Comparison of ENCODE assay signal across 17 cellular contexts in the genomic region with DNA sequence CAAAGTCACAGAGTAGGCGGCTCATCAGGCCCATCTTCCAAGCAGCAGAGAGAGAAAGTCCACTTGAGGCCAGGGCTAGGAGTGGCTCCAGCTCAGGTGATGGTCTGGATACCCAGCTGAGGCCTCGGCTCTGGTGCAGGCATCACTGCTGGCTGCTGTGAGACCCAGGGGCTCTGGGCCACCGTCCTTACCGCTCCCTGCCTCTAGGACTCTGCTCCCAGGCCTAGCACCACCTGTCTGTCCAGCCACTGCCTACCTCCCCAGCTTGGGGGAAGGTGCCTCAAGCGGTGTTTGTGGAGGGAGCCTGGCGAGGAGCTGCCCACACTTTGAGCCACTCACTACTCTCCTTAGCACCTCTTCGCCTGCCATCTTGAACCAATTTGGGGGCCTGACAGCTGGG. TPM values are rescaled to one million over a fixed set of nuclear protein-coding genes. Genes with fewer than 3 reads are reported as not detected.
DNase-seq lines count a peak whose midpoint lies in the region; ATAC-seq, FAIRE-seq and TF ChIP-seq lines count a peak whose summit lies in the region.
"Had no signal": no experiment of that assay in that cellular context is flagged by ENCODE, and none has a peak within 500 bp of the region (broad histone marks: within the 10 kb centered on the region; RNA-seq: fewer than 3 reads in every experiment).

No MANE protein-coding gene starts in this region.

- peak overlapping the region; percentile 64 for H2AK5ac ChIP-seq in neuronal stem cell (ENCODE audit: low read depth, low read length)

- DNase-seq in HCT116 (ENCODE audit: low read depth, low spot score) (no peak), Panc1 (ENCODE audit: low read depth, low spot score) (no peak), neuronal stem cell (ENCODE audit: low spot score) (no peak), medulla oblongata (ENCODE audit: extremely low spot score) (no peak), kidney (no peak)
- DNase-seq: BE2C; CD4-positive, alpha-beta memory T cell; DMS79; GOT3; H9; IMR-90 had no signal

- no peak overlapping the region for H3K14ac ChIP-seq in neuronal stem cell (ENCODE audit: low read length)

- H3K27me3 ChIP-seq in HCT116 (ENCODE audit: insufficient read depth, low read length) (no peaks in the 10 kb centered on the region), Panc1 (ENCODE audit: control insufficient read depth, insufficient read depth, low read length) (no peaks in the 10 kb centered on the region), ectodermal cell (ENCODE audit: control insufficient read depth, insufficient read depth, low read length, poor library complexity, severe bottlenecking) (no peaks in the 10 kb centered on the region), neuronal stem cell (ENCODE audit: control insufficient read depth in 3 of 3, insufficient read depth in 3 of 3, low read depth in 1 of 3, low read length in 3 of 3) (peaks cover 0 to 31% (median 0%) of the 10 kb centered on the region in 3 experiments)
- H3K27me3 ChIP-seq: BE2C had no signal

- peak overlapping the region; percentile 73 for H2BK5ac ChIP-seq in neuronal stem cell (ENCODE audit: low read length)

- in situ Hi-C loops in Panc1 (cut with HindIII; ENCODE audit: low pct_unique_long_range_greater_than_20kb, low sequenced_read_pairs) = no loop called here

- ATAC-seq in HCT116 (peak; percentile 69), Panc1 (0 out of 2 replicates have a peak, but pooled peaks have one; percentile 32)

- H4K20me1 ChIP-seq in HCT116 (ENCODE audit: insufficient read depth) = no peaks in the 10 kb centered on the region

- no peaks in the 10 kb centered on the region for H3K36me3 ChIP-seq in HCT116 (ENCODE audit: control insufficient read depth in 1 of 2, insufficient read depth in 2 of 2, low read length in 2 of 2)
- no peaks in the 10 kb centered on the region for H3K36me3 ChIP-seq in Panc1 (ENCODE audit: control insufficient read depth, insufficient read depth, low read length)
- no peaks in the 10 kb centered on the region for H3K36me3 ChIP-seq in ectodermal cell (ENCODE audit: control insufficient read depth, insufficient read depth, low read length)
- H3K36me3 ChIP-seq in neuronal stem cell (replicated peaks in 1 of 2; ENCODE audit: control insufficient read depth in 2 of 2, insufficient read depth in 2 of 2, low read length in 2 of 2) = no peaks in the 10 kb centered on the region
- peaks cover 0 to 2% of the 10 kb centered on the region in 2 donors for H3K36me3 ChIP-seq in kidney (ENCODE audit: control insufficient read depth in 1 of 2, insufficient read depth in 2 of 2, low read length in 2 of 2)
- H3K36me3 ChIP-seq: BE2C had no signal

- intact Hi-C loops in HCT116 (cut with micrococcal nuclease) (no loop called here), Panc1 (cut with micrococcal nuclease; ENCODE audit: unreplicated experiment) (no loop called here), kidney (cut with DNase I) (no loop called here)

- H3K4me3 ChIP-seq in HCT116 (replicated peaks in 1 of 2; ENCODE audit: low read depth in 1 of 2, low read length in 2 of 2) (no peak overlapping the region), Panc1 (ENCODE audit: low read depth in 2 of 2, low read length in 2 of 2) (no peak overlapping the region), ectodermal cell (ENCODE audit: insufficient read depth, low read depth, low read length) (no peak overlapping the region), neuronal stem cell (ENCODE audit: low read length in 2 of 2) (no peak overlapping the region), kidney (ENCODE audit: low read length in 2 of 2) (no peak overlapping the region)
- H3K4me3 ChIP-seq: A549 had no signal

- no peak for TF ChIP-seq RAD21 in HCT116 (IDR thresholded peaks at IDR 0.05; ENCODE audit: low read depth)

- RAD21 ChIA-PET in HCT116 (lab: Charles Lee; ENCODE audit: low non-redundant PET in 1 of 2, low total read pairs in 2 of 2, uncharacterized antibody in 2 of 2, unreplicated experiment in 2 of 2) = no interaction called here

- H2BK120ac ChIP-seq in neuronal stem cell (ENCODE audit: low read depth, low read length) = peak overlapping the region; percentile 32

- no peak overlapping the region for H2BK15ac ChIP-seq in neuronal stem cell (ENCODE audit: low read length)

- no peak overlapping the region for H4K8ac ChIP-seq in neuronal stem cell (ENCODE audit: low read depth, low read length)

- TF ChIP-seq POLR2A in HCT116 (IDR thresholded peaks at IDR 0.05; ENCODE audit: borderline replicate concordance, extremely low read depth, insufficient read depth, insufficient read length) = no peak

- BruUV-seq in HCT116 (replicated peaks; lab: Mats Ljungman, UMichigan) = no TSS peak
- BruUV-seq in Panc1 (replicated peaks; lab: Mats Ljungman, UMichigan) = no TSS peak

- H3K9me3 ChIP-seq in HCT116 (ENCODE audit: control insufficient read depth in 1 of 2, insufficient read depth in 1 of 2, low read depth in 1 of 2, low read length in 2 of 2) = no peaks in the 10 kb centered on the region
- H3K9me3 ChIP-seq in Panc1 (ENCODE audit: control insufficient read depth, insufficient read depth, low read depth, low read length) = no peaks in the 10 kb centered on the region
- no peaks in the 10 kb centered on the region for H3K9me3 ChIP-seq in ectodermal cell (ENCODE audit: control insufficient read depth, low read length)
- H3K9me3 ChIP-seq in neuronal stem cell (replicated peaks in 1 of 2; ENCODE audit: control insufficient read depth in 2 of 2, insufficient read depth in 1 of 2, low read depth in 1 of 2, low read length in 2 of 2) = no peaks in the 10 kb centered on the region
- no peaks in the 10 kb centered on the region for H3K9me3 ChIP-seq in kidney (ENCODE audit: control insufficient read depth in 1 of 2, low read length in 2 of 2)
- H3K9me3 ChIP-seq: A549, BE2C had no signal

- H3K4me1 ChIP-seq in HCT116 (ENCODE audit: control insufficient read depth in 1 of 2, insufficient read depth in 2 of 2, low read length in 2 of 2) = no peaks in the 10 kb centered on the region
- H3K4me1 ChIP-seq in Panc1 (ENCODE audit: control insufficient read depth, insufficient read depth, low read length) = no peaks in the 10 kb centered on the region; the same call in 1 of the 2 replicates
- H3K4me1 ChIP-seq in ectodermal cell (ENCODE audit: control insufficient read depth, insufficient read depth, low read length) = peaks cover 13% of the 10 kb centered on the region
- peaks cover 0 to 12% of the 10 kb centered on the region in 2 donors for H3K4me1 ChIP-seq in neuronal stem cell (ENCODE audit: control insufficient read depth in 2 of 2, insufficient read depth in 1 of 2, low read depth in 1 of 2, low read length in 2 of 2)
- H3K4me1 ChIP-seq in kidney (ENCODE audit: control insufficient read depth in 1 of 2, insufficient read depth in 1 of 2, low read depth in 1 of 2, low read length in 2 of 2) = peaks cover 0 to 11% of the 10 kb centered on the region in 2 donors
- H3K4me1 ChIP-seq: BE2C had no signal

- WGBS in ectodermal cell, 2 experiments = 89 to 92% methylated on average over 7 of the region's 7 CpGs
- WGBS in neuronal stem cell (ENCODE audit: extremely low coverage in 2 of 2, insufficient read length in 2 of 2, insufficient replicate concordance in 1 of 2), 2 donors = no CpG with 5 or more reads among the region's 7 CpGs

- peak overlapping the region; percentile 33 for H3K18ac ChIP-seq in neuronal stem cell (ENCODE audit: low read length)

- H4K91ac ChIP-seq in neuronal stem cell (ENCODE audit: low read depth, low read length, poor library complexity) = no peak overlapping the region

- H3K23ac ChIP-seq in neuronal stem cell (ENCODE audit: low read depth, low read length, poor library complexity) = peak overlapping the region; percentile 62

- H3K27ac ChIP-seq in HCT116 (ENCODE audit: low read depth, low read length) (no peak overlapping the region), Panc1 (ENCODE audit: low read length) (no peak overlapping the region), ectodermal cell (ENCODE audit: insufficient read depth, low read depth, low read length, poor library complexity, severe bottlenecking) (peak overlapping the region; percentile 55), neuronal stem cell (replicated peaks; ENCODE audit: low read length) (no peak overlapping the region), kidney (ENCODE audit: low read depth in 2 of 2, low read length in 2 of 2) (no peak overlapping the region)
- H3K27ac ChIP-seq: A549, C4-2B had no signal

- POLR2A ChIA-PET in HCT116 (lab: Charles Lee) (no interaction called here), Panc1 (lab: Charles Lee) (no interaction called here)

- H3K9ac ChIP-seq in HCT116 (ENCODE audit: low read length) = no peak overlapping the region
- H3K9ac ChIP-seq in neuronal stem cell (ENCODE audit: low read depth, low read length, poor library complexity) = no peak overlapping the region
- H3K9ac ChIP-seq in kidney (ENCODE audit: low read length in 2 of 2) = no peak overlapping the region

- H2AFZ ChIP-seq in HCT116 (ENCODE audit: low read depth, low read length, poor library complexity, severe bottlenecking) (no peak overlapping the region), neuronal stem cell (ENCODE audit: low read length) (no peak overlapping the region)

- H3K9me2 ChIP-seq in HCT116 (ENCODE audit: insufficient read depth) = no peaks in the 10 kb centered on the region

- no peak for FAIRE-seq in kidney (lab: Jason Lieb, UNC)
- FAIRE-seq: A549, GM12891 had no signal

- H3K79me2 ChIP-seq in HCT116 (ENCODE audit: insufficient read depth, low read length) = no peaks in the 10 kb centered on the region

- H3K4ac ChIP-seq in neuronal stem cell (ENCODE audit: low read length) = no peak overlapping the region

- CTCF ChIA-PET in HCT116 (lab: Charles Lee) = no interaction called here
- CTCF ChIA-PET in Panc1 (lab: Charles Lee) = no interaction called here

- TF ChIP-seq CTCF in HCT116 (IDR thresholded peaks at IDR 0.05 in 2 of 3, conservative IDR thresholded peaks at IDR 0.05 in 1 of 3; ENCODE audit: borderline replicate concordance in 1 of 3, insufficient read depth in 1 of 3, low read depth in 2 of 3, low read length in 2 of 3) = no peak
- no peak for TF ChIP-seq CTCF in Panc1 (IDR thresholded peaks at IDR 0.05)
- TF ChIP-seq CTCF in kidney (IDR thresholded peaks at IDR 0.05; ENCODE audit: borderline replicate concordance, extremely low read depth, insufficient read depth) = no peak

- H2BK12ac ChIP-seq in neuronal stem cell (ENCODE audit: low read length) = no peak overlapping the region

- H3K4me2 ChIP-seq in HCT116 (ENCODE audit: low read length) (no peak overlapping the region), neuronal stem cell (ENCODE audit: insufficient read depth, low read length, poor library complexity, severe bottlenecking) (no peak overlapping the region)
- H3K4me2 ChIP-seq: A549 had no signal

- peaks cover 4% of the 10 kb centered on the region for H3K79me1 ChIP-seq in neuronal stem cell (ENCODE audit: low read depth, low read length)

RNA-seq across cellular contexts. Expression of gene DMRTB1, which starts 57.9 kb away (rescaled TPM):
- not detected for total RNA-seq in HCT116 (2021; ENCODE audit: unreplicated experiment)
- not detected in 2 replicates for polyA plus RNA-seq in HCT116 (2012)
- not detected for total RNA-seq in Panc1 (2021; ENCODE audit: unreplicated experiment)
- not detected for polyA plus RNA-seq in Panc1 (2012; ENCODE audit: insufficient read length)
- polyA plus RNA-seq in ectodermal cell (2013, experiment 1 of 4) = not detected
- polyA plus RNA-seq in ectodermal cell (2013, experiment 2 of 4) = not detected
- polyA plus RNA-seq in ectodermal cell (2013, experiment 3 of 4) = not detected
- polyA plus RNA-seq in ectodermal cell (2013, experiment 4 of 4) = not detected
- polyA plus RNA-seq in neuronal stem cell (2013, experiment 1 of 2) = 0.03 TPM
- polyA plus RNA-seq in neuronal stem cell (2013, experiment 2 of 2) = not detected
- total RNA-seq in kidney = not detected
- polyA plus RNA-seq in kidney (ENCODE audit: insufficient read depth, low read depth, low replicate concordance) = not detected
- total RNA-seq: CD4-positive, alpha-beta memory T cell; G401; H9; IMR-90 had no signal
- polyA plus RNA-seq: A549; AG04450; CD4-positive, alpha-beta memory T cell; IMR-90 had no signal
